Comparison of ENCODE assay signal across 21 cellular contexts in genomic region chr10:58453098-58453497, GRCh38. TPM values are rescaled to one million over a fixed set of nuclear protein-coding genes. Genes with fewer than 3 reads are reported as not detected.
DNase-seq lines count a peak whose midpoint lies in the region; ATAC-seq, FAIRE-seq and TF ChIP-seq lines count a peak whose summit lies in the region.
"Had no signal": no experiment of that assay in that cellular context is flagged by ENCODE, and none has a peak within 500 bp of the region (broad histone marks: within the 10 kb centered on the region; RNA-seq: fewer than 3 reads in every experiment).

No MANE protein-coding gene starts in this region.

- H3K4me1 ChIP-seq in HEK293 (ENCODE audit: control insufficient read depth, insufficient read depth, low read length) = no peaks in the 10 kb centered on the region
- H3K4me1 ChIP-seq in heart right ventricle = peaks cover 0 to 16% (median 0%) of the 10 kb centered on the region in 9 donors

- CTCF ChIA-PET in HEK293 (lab: Yijun Ruan, JAX) = interaction anchor here (0.5 to 0.9 kb wide), 3 partner anchors 11 to 156 kb away, joined by 3 read pairs; no protein-coding TSS in a partner anchor

- H3K4me3 ChIP-seq in HEK293 (ENCODE audit: low read depth, low read length) = no peak overlapping the region
- H3K4me3 ChIP-seq in heart right ventricle = no peak overlapping the region
- H3K4me3 ChIP-seq: MG63, SK-N-MC had no signal

- no peak for TF ChIP-seq POLR2A in GM12892 (IDR thresholded peaks at IDR 0.05; ENCODE audit: low read depth, low read length)

- DNase-seq in NCI-H1092 (lab: John Stamatoyannopoulos, UW) = peak; percentile 4
- DNase-seq in heart right ventricle = peak in 1 of 2 donors; percentile 14
- DNase-seq in sciatic nerve (ENCODE audit: low spot score) = no peak
- DNase-seq in GM12892 (ENCODE audit: insufficient read length) = no peak
- no peak for DNase-seq in nephron progenitor cell
- DNase-seq in NCI-H1417 treated with DMSO at 0.1 percent for 48 hours (lab: John Stamatoyannopoulos, UW) = no peak
- DNase-seq: AML-193, DND-41, H7, MG63, NCI-H1105, NCI-H1694, NCI-H226, SHP77 had no signal

- H3K36me3 Mint-ChIP-seq in nephron progenitor cell (ENCODE audit: low read depth) = no peaks in the 10 kb centered on the region

- ATAC-seq in heart right ventricle (peak in 7 of 8 donors; percentile 16 to 76 (median 65)), sciatic nerve (peak; percentile 81)

- peaks cover 5% of the 10 kb centered on the region for H3K4me1 Mint-ChIP-seq in nephron progenitor cell

- no peak overlapping the region for H3K4me3 Mint-ChIP-seq in nephron progenitor cell

- H3K9me3 ChIP-seq in HEK293 (ENCODE audit: control insufficient read depth, insufficient read depth, low read depth, low read length) = no peaks in the 10 kb centered on the region
- peaks cover 0 to 6% (median 0%) of the 10 kb centered on the region in 11 donors for H3K9me3 ChIP-seq in heart right ventricle
- H3K9me3 ChIP-seq: MG63 had no signal

- TF ChIP-seq CTCF in HEK293 (tag by site-specific recombination; IDR thresholded peaks at IDR 0.05) (no peak), heart right ventricle (IDR thresholded peaks at IDR 0.05) (no peak), nephron progenitor cell (IDR thresholded peaks at IDR 0.05) (no peak)

- H3K27me3 Mint-ChIP-seq in nephron progenitor cell (ENCODE audit: low read depth, poor library complexity) = peaks cover 4% of the 10 kb centered on the region

- no peak overlapping the region for H3K27ac Mint-ChIP-seq in nephron progenitor cell

- POLR2A ChIA-PET in HEK293 (lab: Yijun Ruan, JAX) = no interaction called here

- H3K9me3 Mint-ChIP-seq in nephron progenitor cell = peaks cover 9% of the 10 kb centered on the region

- intact Hi-C loops in heart right ventricle (cut with DNase I) = no loop called here
- intact Hi-C loops in sciatic nerve (cut with DNase I) = no loop called here

- H3K27ac ChIP-seq in HEK293 (ENCODE audit: extremely low read depth, low read depth, low read length) = no peak overlapping the region
- H3K27ac ChIP-seq in heart right ventricle = peak overlapping the region in 4 of 10 donors; percentile 44 to 59 (median 57)
- H3K27ac ChIP-seq: C4-2B, SK-N-MC had no signal

- no peak for FAIRE-seq in GM12892 (lab: Jason Lieb, UNC)
- FAIRE-seq: RCC 7860 had no signal

- 52 to 66% methylated on average over 3 of the region's 3 CpGs for whole genome bisulfite sequencing in heart right ventricle, 2 donors

- no peaks in the 10 kb centered on the region for H3K27me3 ChIP-seq in heart right ventricle
- H3K27me3 ChIP-seq: MG63 had no signal

- H3K36me3 ChIP-seq in HEK293 (ENCODE audit: control insufficient read depth in 2 of 2, insufficient read depth in 1 of 2, low read length in 2 of 2) (no peaks in the 10 kb centered on the region), heart right ventricle (no peaks in the 10 kb centered on the region)
- H3K36me3 ChIP-seq: MG63 had no signal

TF ChIP-seq in HEK293, 187 proteins besides CTCF, POLR2A, EP300 and RAD21:
- TF ChIP-seq ZNF571 (tag by site-specific recombination; IDR thresholded peaks at IDR 0.05) = no peak
- TF ChIP-seq PRDM4 (tag by site-specific recombination; IDR thresholded peaks at IDR 0.05) = peak; percentile 54

RNA-seq across cellular contexts. Expression of gene BICC1, which starts 59.6 kb away (rescaled TPM):
- total RNA-seq in heart right ventricle (1 to 10 TPM; 3.3 to 9.2 (median 5.4) TPM), sciatic nerve (42.1 TPM)
- 1 to 10 TPM; 1.6 to 3.8 TPM for polyA plus RNA-seq in heart right ventricle
- polyA plus RNA-seq in GM12892 (2012; ENCODE audit: missing spikeins) = not detected
- total RNA-seq: G401, HT-29, OCI-LY7 had no signal
